ENCODE assay signal across 26 cellular contexts in genomic region chr5:148558892-148559291, GRCh38.
"Had no signal": no experiment of that assay in that cellular context is flagged by ENCODE, and none has a peak within 500 bp of the region (broad histone marks: within the 10 kb centered on the region; RNA-seq: fewer than 3 reads in every experiment).

No MANE protein-coding gene starts in this region.

- ATAC-seq: gastroesophageal sphincter; lower lobe of right lung; naive thymus-derived CD4-positive, alpha-beta T cell; stimulated activated naive B cell treated with anti-CD40 and anti-IgM and Interleukin-4, amounts not matched to agents 10 μg/mL and 1 μg/mL and 100 μg/mL, for 72 hours had no signal

- H3K27ac ChIP-seq: epithelial cell of prostate, gastroesophageal sphincter, lower lobe of right lung, sigmoid colon, thoracic aorta had no signal

- H3K4me3 ChIP-seq: gastroesophageal sphincter, lower lobe of right lung, sigmoid colon, thoracic aorta had no signal

- H3K9me3 Mint-ChIP-seq: activated CD4-positive, alpha-beta memory T cell treated with anti-CD3 and anti-CD28 coated beads for 36 hours; activated naive CD8-positive, alpha-beta T cell treated with anti-CD3 and anti-CD28 coated beads, Interleukin-2, amount 10 ng/mL, durations not matched to agents 7 days and 5 days; endodermal cell; stimulated activated naive B cell treated with anti-CD40 and anti-IgM and Interleukin-4, amounts not matched to agents 10 μg/mL and 1 μg/mL and 100 μg/mL, for 72 hours; T-helper 1 cell treated with Interleukin-12 subunit alpha and Interleukin-12 subunit beta and Interleukin-4 antibody, amounts not matched to agents 30 μg/mL and 1 μg/mL, for 36 hours; type B pancreatic cell had no signal

- H3K27me3 Mint-ChIP-seq: type B pancreatic cell had no signal

- DNase-seq: activated CD4-positive, alpha-beta memory T cell treated with anti-CD3 and anti-CD28 coated beads for 36 hours; activated CD4-positive, alpha-beta T cell treated with anti-CD3 and anti-CD28 coated beads for 48 hours; activated naive CD4-positive, alpha-beta T cell treated with Interleukin-2 at 50 U/mL for 16 hours; activated naive CD8-positive, alpha-beta T cell treated with anti-CD3 and anti-CD28 coated beads, Interleukin-2, amount 10 ng/mL, durations not matched to agents 7 days and 5 days; activated T-cell treated with anti-CD3 and anti-CD28 coated beads, Interleukin-2, amount 50 U/mL, for 48 hours; amniotic stem cell; cerebellar nuclear complex; cortex of kidney; endodermal cell; hypothalamus; lower lobe of right lung; mesendoderm; naive thymus-derived CD4-positive, alpha-beta T cell; occipital lobe; posterior cingulate gyrus; sigmoid colon; stimulated activated CD4-positive, alpha-beta T cell treated with anti-CD3 and anti-CD28 coated beads, Interleukin-2, amount 100 ng/mL, for 48 hours; stimulated activated CD8-positive, alpha-beta memory T cell treated with anti-CD3 and anti-CD28 coated beads, Interleukin-4, amount 100 ng/mL, for 48 hours; stimulated activated naive B cell treated with anti-CD40 and anti-IgM and Interleukin-4, amounts not matched to agents 10 μg/mL and 1 μg/mL and 100 μg/mL, for 72 hours; T1000 had no signal

- H3K4me3 Mint-ChIP-seq: activated CD4-positive, alpha-beta memory T cell treated with anti-CD3 and anti-CD28 coated beads for 36 hours; activated naive CD8-positive, alpha-beta T cell treated with anti-CD3 and anti-CD28 coated beads, Interleukin-2, amount 10 ng/mL, durations not matched to agents 7 days and 5 days; endodermal cell; naive thymus-derived CD4-positive, alpha-beta T cell; neural crest cell; stimulated activated naive B cell treated with anti-CD40 and anti-IgM and Interleukin-4, amounts not matched to agents 10 μg/mL and 1 μg/mL and 100 μg/mL, for 72 hours; T-helper 1 cell treated with Interleukin-12 subunit alpha and Interleukin-12 subunit beta and Interleukin-4 antibody, amounts not matched to agents 30 μg/mL and 1 μg/mL, for 36 hours; type B pancreatic cell had no signal

- H3K4me1 Mint-ChIP-seq: activated naive CD8-positive, alpha-beta T cell treated with anti-CD3 and anti-CD28 coated beads, Interleukin-2, amount 10 ng/mL, durations not matched to agents 7 days and 5 days; naive thymus-derived CD4-positive, alpha-beta T cell; stimulated activated naive B cell treated with anti-CD40 and anti-IgM and Interleukin-4, amounts not matched to agents 10 μg/mL and 1 μg/mL and 100 μg/mL, for 72 hours had no signal

- H3K27ac Mint-ChIP-seq: activated CD4-positive, alpha-beta memory T cell treated with anti-CD3 and anti-CD28 coated beads for 36 hours; activated naive CD8-positive, alpha-beta T cell treated with anti-CD3 and anti-CD28 coated beads, Interleukin-2, amount 10 ng/mL, durations not matched to agents 7 days and 5 days; endodermal cell; naive thymus-derived CD4-positive, alpha-beta T cell; stimulated activated naive B cell treated with anti-CD40 and anti-IgM and Interleukin-4, amounts not matched to agents 10 μg/mL and 1 μg/mL and 100 μg/mL, for 72 hours; T-helper 1 cell treated with Interleukin-12 subunit alpha and Interleukin-12 subunit beta and Interleukin-4 antibody, amounts not matched to agents 30 μg/mL and 1 μg/mL, for 36 hours; type B pancreatic cell had no signal

- H3K36me3 Mint-ChIP-seq: activated CD4-positive, alpha-beta memory T cell treated with anti-CD3 and anti-CD28 coated beads for 36 hours; activated naive CD8-positive, alpha-beta T cell treated with anti-CD3 and anti-CD28 coated beads, Interleukin-2, amount 10 ng/mL, durations not matched to agents 7 days and 5 days; naive thymus-derived CD4-positive, alpha-beta T cell; stimulated activated naive B cell treated with anti-CD40 and anti-IgM and Interleukin-4, amounts not matched to agents 10 μg/mL and 1 μg/mL and 100 μg/mL, for 72 hours; type B pancreatic cell had no signal

- H3K27me3 ChIP-seq: gastroesophageal sphincter, sigmoid colon had no signal

- H3K36me3 ChIP-seq: gastroesophageal sphincter, lower lobe of right lung, sigmoid colon, thoracic aorta had no signal

- H3K9me3 ChIP-seq: gastroesophageal sphincter, lower lobe of right lung, sigmoid colon, thoracic aorta had no signal
